Comparison of ENCODE assay signal across 1 cellular context in the genomic region with DNA sequence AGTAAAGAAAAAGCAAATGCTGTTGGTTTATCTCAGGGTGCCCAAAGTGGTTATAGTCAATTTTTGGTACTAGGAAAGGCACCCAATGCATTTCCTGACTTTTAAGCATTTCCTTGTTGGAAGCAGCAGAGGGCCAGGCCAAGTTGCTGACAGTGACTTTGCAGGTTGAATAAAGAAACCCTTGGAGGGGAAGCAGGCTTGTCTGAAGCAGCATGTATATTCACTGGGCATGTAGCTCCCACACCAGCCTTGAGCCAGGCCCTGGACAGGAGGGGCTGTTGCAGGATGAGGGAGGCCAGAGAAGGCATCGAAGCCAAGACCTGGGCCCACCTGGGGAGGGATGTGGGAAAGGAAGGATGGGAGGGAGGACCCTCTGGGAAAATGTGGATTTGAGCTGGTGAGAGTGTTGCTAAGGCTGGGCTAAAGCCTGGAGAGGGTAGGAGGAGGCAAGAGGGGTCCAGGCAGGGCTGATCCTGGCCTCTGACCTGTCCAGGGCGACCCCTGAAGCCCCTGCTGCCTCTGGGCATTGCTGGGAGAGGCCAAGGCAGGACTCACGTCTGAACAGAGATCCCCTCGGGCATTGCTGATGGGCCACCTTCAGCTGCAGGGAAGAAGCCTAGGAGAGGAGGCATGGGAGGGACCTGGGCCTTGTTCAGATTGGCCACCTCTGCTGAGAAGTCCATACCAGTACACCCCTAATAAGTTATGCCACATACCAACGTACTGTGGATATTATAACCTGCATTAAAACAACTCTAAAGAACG.
TF ChIP-seq lines count a peak whose summit lies in the region.

No MANE protein-coding gene starts in this region.

TF ChIP-seq in H1, 55 proteins besides CTCF, POLR2A, EP300 and RAD21 (continued from another document):
- TF ChIP-seq, protein P1, sequence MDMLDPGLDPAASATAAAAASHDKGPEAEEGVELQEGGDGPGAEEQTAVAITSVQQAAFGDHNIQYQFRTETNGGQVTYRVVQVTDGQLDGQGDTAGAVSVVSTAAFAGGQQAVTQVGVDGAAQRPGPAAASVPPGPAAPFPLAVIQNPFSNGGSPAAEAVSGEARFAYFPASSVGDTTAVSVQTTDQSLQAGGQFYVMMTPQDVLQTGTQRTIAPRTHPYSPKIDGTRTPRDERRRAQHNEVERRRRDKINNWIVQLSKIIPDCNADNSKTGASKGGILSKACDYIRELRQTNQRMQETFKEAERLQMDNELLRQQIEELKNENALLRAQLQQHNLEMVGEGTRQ (IDR thresholded peaks at IDR 0.05; ENCODE audit: low read length): no peak
- TF ChIP-seq BRCA1 (IDR thresholded peaks at IDR 0.05; ENCODE audit: low read depth, low read length): no peak
- TF ChIP-seq SP2 (IDR thresholded peaks at IDR 0.05; ENCODE audit: low read length): no peak
- TF ChIP-seq SIX5 (IDR thresholded peaks at IDR 0.05; ENCODE audit: low read depth, low read length): no peak
- TF ChIP-seq CEBPB (IDR thresholded peaks at IDR 0.05; ENCODE audit: low read depth, low read length): no peak
- TF ChIP-seq POU5F1 (IDR thresholded peaks at IDR 0.05; ENCODE audit: low read depth, low read length): no peak
- TF ChIP-seq TEAD4 (IDR thresholded peaks at IDR 0.05; ENCODE audit: low read depth, low read length): no peak
